In genomic region chr2:240560084-240560479, GRCh38 we compare ENCODE assay signal across 1 cellular context.
TF ChIP-seq lines count a peak whose summit lies in the region.

TSS of gene DUSP28 (plus strand) at chr2:240560357. CDS start at chr2:240560685, 328 bp downstream.

TF ChIP-seq in K562, 482 proteins besides CTCF, POLR2A, EP300 and RAD21 (continued from another document):
- no peak for TF ChIP-seq CHD7 (IDR thresholded peaks at IDR 0.05; ENCODE audit: low read depth, low read length)
TF ChIP-seq in K562: peak in this region for 64.
